17 cellular contexts compared by ENCODE assay signal in genomic region chr9:73863924-73864323, GRCh38.
"Had no signal": no experiment of that assay in that cellular context is flagged by ENCODE, and none has a peak within 500 bp of the region (broad histone marks: within the 10 kb centered on the region; RNA-seq: fewer than 3 reads in every experiment).

No MANE protein-coding gene starts in this region.

- DNase-seq: activated CD4-positive, alpha-beta T cell treated with anti-CD3 and anti-CD28 coated beads, Interleukin-2, amount 10 ng/mL, durations not matched to agents 7 days and 5 days; activated CD4-positive, CD25-positive, alpha-beta regulatory T cell treated with anti-CD3 and anti-CD28 coated beads, Interleukin-2, amount 50 U/mL, for 72 hours; activated CD8-positive, alpha-beta T cell treated with anti-CD3 and anti-CD28 coated beads, Interleukin-2, amount 10 ng/mL, durations not matched to agents 7 days and 5 days; adrenal gland; heart right ventricle; left ventricle myocardium inferior; natural killer cell; spleen; stimulated activated CD4-positive, alpha-beta T cell treated with anti-CD3 and anti-CD28 coated beads, Interleukin-4, amount 100 ng/mL, for 1 hour; stimulated activated naive CD4-positive, alpha-beta T cell treated with Interleukin-2 at 50 U/mL for 16 hours; WERI-Rb-1 had no signal

- H3K9me3 ChIP-seq: adrenal gland, heart right ventricle, left ventricle myocardium inferior, spleen, thoracic aorta, vagina had no signal

- H3K27me3 Mint-ChIP-seq: activated CD4-positive, alpha-beta T cell treated with anti-CD3 and anti-CD28 coated beads, Interleukin-2, amount 10 ng/mL, durations not matched to agents 7 days and 5 days; type B pancreatic cell had no signal

- H3K27ac Mint-ChIP-seq: activated CD4-positive, alpha-beta T cell treated with anti-CD3 and anti-CD28 coated beads, Interleukin-2, amount 10 ng/mL, durations not matched to agents 7 days and 5 days; activated CD8-positive, alpha-beta T cell treated with anti-CD3 and anti-CD28 coated beads, Interleukin-2, amount 10 ng/mL, durations not matched to agents 7 days and 5 days; activated naive CD4-positive, alpha-beta T cell treated with anti-CD3 and anti-CD28 coated beads, Interleukin-2, amount 50 U/mL, for 72 hours; mesothelial cell of epicardium; natural killer cell; type B pancreatic cell had no signal

- H3K27ac ChIP-seq: adrenal gland, cardiac muscle cell, heart right ventricle, left ventricle myocardium inferior, spleen, thoracic aorta, vagina, WERI-Rb-1 had no signal

- H3K36me3 ChIP-seq: adrenal gland, cardiac muscle cell, heart right ventricle, left ventricle myocardium inferior, spleen, thoracic aorta, vagina, WERI-Rb-1 had no signal

- H3K4me1 ChIP-seq: adrenal gland, heart right ventricle, left ventricle myocardium inferior, spleen, vagina had no signal

- H3K36me3 Mint-ChIP-seq: activated naive CD4-positive, alpha-beta T cell treated with anti-CD3 and anti-CD28 coated beads, Interleukin-2, amount 50 U/mL, for 72 hours; mesothelial cell of epicardium; natural killer cell; type B pancreatic cell had no signal

- H3K9me3 Mint-ChIP-seq: activated CD4-positive, alpha-beta T cell treated with anti-CD3 and anti-CD28 coated beads, Interleukin-2, amount 10 ng/mL, durations not matched to agents 7 days and 5 days; mesothelial cell of epicardium; natural killer cell; type B pancreatic cell had no signal

- H3K4me3 ChIP-seq: adrenal gland, cardiac muscle cell, heart right ventricle, left ventricle myocardium inferior, spleen, thoracic aorta, vagina had no signal

- H3K4me3 Mint-ChIP-seq: activated CD4-positive, alpha-beta T cell treated with anti-CD3 and anti-CD28 coated beads, Interleukin-2, amount 10 ng/mL, durations not matched to agents 7 days and 5 days; activated CD8-positive, alpha-beta T cell treated with anti-CD3 and anti-CD28 coated beads, Interleukin-2, amount 10 ng/mL, durations not matched to agents 7 days and 5 days; mesothelial cell of epicardium; natural killer cell; type B pancreatic cell had no signal

- H3K27me3 ChIP-seq: adrenal gland, cardiac muscle cell, heart right ventricle, spleen, vagina had no signal

- H3K4me1 Mint-ChIP-seq: activated CD4-positive, alpha-beta T cell treated with anti-CD3 and anti-CD28 coated beads, Interleukin-2, amount 10 ng/mL, durations not matched to agents 7 days and 5 days had no signal
